ENCODE assay signal across 1 cellular context in the genomic region with DNA sequence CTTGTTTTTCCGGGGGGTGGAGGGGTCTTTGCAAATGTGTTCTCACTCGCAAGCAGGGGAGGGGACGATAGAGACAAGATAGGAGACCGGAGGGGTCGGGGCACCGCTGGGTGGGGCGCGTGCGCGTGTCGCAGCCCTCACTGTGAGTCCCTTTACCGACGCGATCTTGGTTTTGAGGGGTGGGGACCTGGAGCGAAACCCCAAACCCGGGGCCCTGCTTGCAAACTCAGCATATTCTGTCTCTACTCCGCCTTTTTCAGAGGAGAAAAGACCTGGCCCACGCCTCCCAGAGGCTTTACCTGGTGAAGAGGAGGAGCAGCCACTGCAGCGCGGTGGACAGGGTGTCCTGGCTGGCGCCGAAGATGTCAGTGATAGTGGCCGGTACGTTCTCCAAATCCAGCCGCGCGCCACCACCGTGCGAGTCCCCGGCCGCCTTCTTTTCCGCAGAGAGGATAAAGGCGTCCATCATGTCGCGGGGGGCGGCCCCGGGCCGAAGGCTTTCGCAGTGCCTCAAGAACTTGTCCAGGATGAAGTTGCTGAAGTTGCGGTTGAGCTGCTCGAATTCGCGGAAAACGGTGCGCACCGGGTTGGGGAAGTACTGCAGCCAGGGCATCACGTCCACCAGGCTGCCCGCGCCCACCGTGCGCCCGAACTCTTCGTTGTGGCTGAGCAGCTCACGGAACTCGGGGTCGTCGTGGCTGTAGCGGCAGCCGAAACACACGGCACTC.
TF ChIP-seq lines count a peak whose summit lies in the region.

No MANE protein-coding gene starts in this region.

TF ChIP-seq in GM23338, 12 proteins besides CTCF, POLR2A, EP300 and RAD21 (continued from another document):
- TF ChIP-seq, protein P1, sequence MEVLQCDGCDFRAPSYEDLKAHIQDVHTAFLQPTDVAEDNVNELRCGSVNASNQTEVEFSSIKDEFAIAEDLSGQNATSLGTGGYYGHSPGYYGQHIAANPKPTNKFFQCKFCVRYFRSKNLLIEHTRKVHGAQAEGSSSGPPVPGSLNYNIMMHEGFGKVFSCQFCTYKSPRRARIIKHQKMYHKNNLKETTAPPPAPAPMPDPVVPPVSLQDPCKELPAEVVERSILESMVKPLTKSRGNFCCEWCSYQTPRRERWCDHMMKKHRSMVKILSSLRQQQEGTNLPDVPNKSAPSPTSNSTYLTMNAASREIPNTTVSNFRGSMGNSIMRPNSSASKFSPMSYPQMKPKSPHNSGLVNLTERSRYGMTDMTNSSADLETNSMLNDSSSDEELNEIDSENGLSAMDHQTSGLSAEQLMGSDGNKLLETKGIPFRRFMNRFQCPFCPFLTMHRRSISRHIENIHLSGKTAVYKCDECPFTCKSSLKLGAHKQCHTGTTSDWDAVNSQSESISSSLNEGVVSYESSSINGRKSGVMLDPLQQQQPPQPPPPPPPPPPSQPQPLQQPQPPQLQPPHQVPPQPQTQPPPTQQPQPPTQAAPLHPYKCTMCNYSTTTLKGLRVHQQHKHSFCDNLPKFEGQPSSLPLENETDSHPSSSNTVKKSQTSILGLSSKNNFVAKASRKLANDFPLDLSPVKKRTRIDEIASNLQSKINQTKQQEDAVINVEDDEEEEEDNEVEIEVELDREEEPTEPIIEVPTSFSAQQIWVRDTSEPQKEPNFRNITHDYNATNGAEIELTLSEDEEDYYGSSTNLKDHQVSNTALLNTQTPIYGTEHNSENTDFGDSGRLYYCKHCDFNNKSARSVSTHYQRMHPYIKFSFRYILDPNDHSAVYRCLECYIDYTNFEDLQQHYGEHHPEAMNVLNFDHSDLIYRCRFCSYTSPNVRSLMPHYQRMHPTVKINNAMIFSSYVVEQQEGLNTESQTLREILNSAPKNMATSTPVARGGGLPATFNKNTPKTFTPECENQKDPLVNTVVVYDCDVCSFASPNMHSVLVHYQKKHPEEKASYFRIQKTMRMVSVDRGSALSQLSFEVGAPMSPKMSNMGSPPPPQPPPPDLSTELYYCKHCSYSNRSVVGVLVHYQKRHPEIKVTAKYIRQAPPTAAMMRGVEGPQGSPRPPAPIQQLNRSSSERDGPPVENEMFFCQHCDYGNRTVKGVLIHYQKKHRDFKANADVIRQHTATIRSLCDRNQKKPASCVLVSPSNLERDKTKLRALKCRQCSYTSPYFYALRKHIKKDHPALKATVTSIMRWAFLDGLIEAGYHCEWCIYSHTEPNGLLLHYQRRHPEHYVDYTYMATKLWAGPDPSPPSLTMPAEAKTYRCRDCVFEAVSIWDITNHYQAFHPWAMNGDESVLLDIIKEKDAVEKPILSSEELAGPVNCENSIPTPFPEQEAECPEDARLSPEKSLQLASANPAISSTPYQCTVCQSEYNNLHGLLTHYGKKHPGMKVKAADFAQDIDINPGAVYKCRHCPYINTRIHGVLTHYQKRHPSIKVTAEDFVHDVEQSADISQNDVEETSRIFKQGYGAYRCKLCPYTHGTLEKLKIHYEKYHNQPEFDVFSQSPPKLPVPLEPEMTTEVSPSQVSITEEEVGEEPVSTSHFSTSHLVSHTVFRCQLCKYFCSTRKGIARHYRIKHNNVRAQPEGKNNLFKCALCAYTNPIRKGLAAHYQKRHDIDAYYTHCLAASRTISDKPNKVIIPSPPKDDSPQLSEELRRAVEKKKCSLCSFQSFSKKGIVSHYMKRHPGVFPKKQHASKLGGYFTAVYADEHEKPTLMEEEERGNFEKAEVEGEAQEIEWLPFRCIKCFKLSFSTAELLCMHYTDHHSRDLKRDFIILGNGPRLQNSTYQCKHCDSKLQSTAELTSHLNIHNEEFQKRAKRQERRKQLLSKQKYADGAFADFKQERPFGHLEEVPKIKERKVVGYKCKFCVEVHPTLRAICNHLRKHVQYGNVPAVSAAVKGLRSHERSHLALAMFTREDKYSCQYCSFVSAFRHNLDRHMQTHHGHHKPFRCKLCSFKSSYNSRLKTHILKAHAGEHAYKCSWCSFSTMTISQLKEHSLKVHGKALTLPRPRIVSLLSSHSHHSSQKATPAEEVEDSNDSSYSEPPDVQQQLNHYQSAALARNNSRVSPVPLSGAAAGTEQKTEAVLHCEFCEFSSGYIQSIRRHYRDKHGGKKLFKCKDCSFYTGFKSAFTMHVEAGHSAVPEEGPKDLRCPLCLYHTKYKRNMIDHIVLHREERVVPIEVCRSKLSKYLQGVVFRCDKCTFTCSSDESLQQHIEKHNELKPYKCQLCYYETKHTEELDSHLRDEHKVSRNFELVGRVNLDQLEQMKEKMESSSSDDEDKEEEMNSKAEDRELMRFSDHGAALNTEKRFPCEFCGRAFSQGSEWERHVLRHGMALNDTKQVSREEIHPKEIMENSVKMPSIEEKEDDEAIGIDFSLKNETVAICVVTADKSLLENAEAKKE (CRISPR knock-in tag; IDR thresholded peaks at IDR 0.05), result no peak
TF ChIP-seq in GM23338: peak in this region for 2.
